8 cellular contexts compared by ENCODE assay signal in the genomic region with DNA sequence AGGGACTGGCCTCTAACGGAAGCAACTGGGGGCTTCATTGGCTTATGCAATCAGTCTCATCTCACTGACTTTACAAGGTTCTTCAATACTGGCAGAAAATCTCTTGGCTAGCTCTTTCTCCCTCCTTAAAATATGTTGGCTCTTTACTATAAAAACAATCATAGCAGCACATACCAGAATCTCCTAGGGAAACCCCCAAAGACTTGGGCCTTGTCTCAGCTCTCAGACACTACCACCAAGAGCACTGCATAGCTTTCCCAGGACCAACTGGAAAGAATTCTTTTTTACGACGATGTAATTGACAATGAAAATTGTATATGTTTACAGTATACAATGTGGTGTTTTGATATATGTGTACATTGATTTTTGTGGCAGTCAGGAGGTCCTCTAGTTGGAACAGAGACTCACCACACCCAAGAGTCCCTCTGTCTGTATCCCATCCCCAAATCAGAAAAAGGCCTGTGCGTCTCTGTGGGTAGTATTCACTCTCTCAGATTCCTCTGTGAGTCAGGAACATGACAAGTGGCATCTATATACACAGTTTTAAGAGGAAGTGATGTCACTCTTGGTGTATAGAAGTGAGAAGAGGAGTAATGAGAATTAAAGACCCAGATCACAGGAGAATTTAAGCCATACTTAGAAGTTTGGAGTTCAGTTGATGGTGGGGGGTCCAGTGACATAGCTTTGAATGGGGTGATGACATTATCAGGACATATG. TPM values are rescaled to one million over a fixed set of nuclear protein-coding genes. Genes with fewer than 3 reads are reported as not detected.
DNase-seq lines count a peak whose midpoint lies in the region; ATAC-seq and TF ChIP-seq lines count a peak whose summit lies in the region.

No MANE protein-coding gene starts in this region.

- H3K27ac ChIP-seq in AG04450 (ENCODE audit: low read depth, low read length), result peak overlapping the region; percentile 50
- H3K27ac ChIP-seq in HL-60 (replicated peaks), result peak overlapping the region; percentile 79
- H3K27ac ChIP-seq in left lung, result peak overlapping the region; percentile 68 to 95

- POLR2A ChIA-PET in AG04450 (lab: Yijun Ruan, JAX), result no interaction called here

- DNase-seq in AG04450 (ENCODE audit: low read depth, low spot score) (no peak), HL-60 (ENCODE audit: low read depth in 1 of 2, low spot score in 1 of 2) (no peak), left lung (no peak), DMS79 treated with DMSO at 0.1 percent for 48 hours (lab: John Stamatoyannopoulos, UW) (no peak), inferior parietal cortex (ENCODE audit: extremely low spot score) (no peak), SHP77 (lab: John Stamatoyannopoulos, UW) (no peak)
- DNase-seq in activated naive CD4-positive, alpha-beta T cell treated with anti-CD3 and anti-CD28 coated beads, Interleukin-2, amount 50 U/mL, for 16 hours, result peak; percentile 31

- H3K36me3 ChIP-seq in left lung, result no peaks in the 10 kb centered on the region

- CTCF ChIA-PET in AG04450 (lab: Charles Lee), result interaction anchor here (1.1 to 3.8 kb wide), 5 partner anchors 10 to 241 kb away, joined by 3 to 20 read pairs (median 6); no protein-coding TSS in a partner anchor

- H3K4me1 ChIP-seq in left lung, result peaks cover 15 to 100% of the 10 kb centered on the region in 2 donors

- no peaks in the 10 kb centered on the region for H3K27me3 ChIP-seq in AG04450 (ENCODE audit: control insufficient read depth, insufficient read depth, low read length)
- H3K27me3 ChIP-seq in HL-60 (ENCODE audit: insufficient read depth, poor library complexity, severe bottlenecking), result no peaks in the 10 kb centered on the region
- no peaks in the 10 kb centered on the region for H3K27me3 ChIP-seq in left lung

- H3K9me3 ChIP-seq in AG04450 (ENCODE audit: control insufficient read depth, insufficient read depth, low read length), result no peaks in the 10 kb centered on the region
- no peaks in the 10 kb centered on the region for H3K9me3 ChIP-seq in left lung

- ATAC-seq in left lung, result peak; percentile 34
- ATAC-seq in HG03135 (IDR thresholded peaks at IDR 0.05; ENCODE audit: unreplicated experiment), result no peak

- TF ChIP-seq CTCF in AG04450 (IDR thresholded peaks at IDR 0.05; ENCODE audit: low read depth, low read length), result no peak
- TF ChIP-seq CTCF in HL-60 (IDR thresholded peaks at IDR 0.05; ENCODE audit: insufficient read depth, low read length), result no peak
- no peak for TF ChIP-seq CTCF in left lung (IDR thresholded peaks at IDR 0.05)

- H3K4me3 ChIP-seq in AG04450 (ENCODE audit: low read depth, low read length), result no peak overlapping the region
- H3K4me3 ChIP-seq in HL-60 (replicated peaks; ENCODE audit: insufficient read depth, low read length), result no peak overlapping the region
- no peak overlapping the region for H3K4me3 ChIP-seq in left lung

- intact Hi-C loops in left lung (cut with DNase I), result no loop called here

RNA-seq across cellular contexts. Expression of a gene that starts 21.1 kb away (rescaled TPM):
- polyA plus RNA-seq in AG04450 (2011; rRNA removed), result 22.5 and 24.4 TPM in 2 replicates
- 29.0 and 32.0 TPM in 2 replicates for polyA minus RNA-seq in AG04450 (2011; rRNA and poly(A)+ RNA removed)
- total RNA-seq in left lung, result 10 to 100 TPM; 39.8 to 77.3 TPM

RNA-seq across cellular contexts. Expression of a gene that starts 55.7 kb away (rescaled TPM):
- 4.4 and 5.9 TPM in 2 replicates for polyA plus RNA-seq in AG04450 (2011; rRNA removed)
- 5.9 and 6.1 TPM in 2 replicates for polyA minus RNA-seq in AG04450 (2011; rRNA and poly(A)+ RNA removed)
- 1 to 10 TPM; 2.3 to 2.5 TPM for total RNA-seq in left lung
